Comparison of ENCODE assay signal across 8 cellular contexts in genomic region chr20:49484180-49485140, GRCh38. TPM values are rescaled to one million over a fixed set of nuclear protein-coding genes. Genes with fewer than 3 reads are reported as not detected.
DNase-seq lines count a peak whose midpoint lies in the region; ATAC-seq, FAIRE-seq and TF ChIP-seq lines count a peak whose summit lies in the region.

No MANE protein-coding gene starts in this region.

- H3K4me1 ChIP-seq in astrocyte (ENCODE audit: insufficient read depth, low read length), result peaks cover 3% of the 10 kb centered on the region

- peak; percentile 63 for TF ChIP-seq CTCF in GM10248 (IDR thresholded peaks at IDR 0.05; ENCODE audit: control extremely low read depth, extremely low read depth, low read depth, missing control alignments)
- peak; percentile 31 for TF ChIP-seq CTCF in astrocyte (IDR thresholded peaks at IDR 0.05; ENCODE audit: insufficient read depth, low read depth, low read length)

- peak overlapping the region; percentile 56 for H3K27ac Mint-ChIP-seq in T-helper 1 cell treated with Interleukin-12 subunit alpha and Interleukin-12 subunit beta and Interleukin-4 antibody, amounts not matched to agents 30 μg/mL and 1 μg/mL, for 36 hours
- no peak overlapping the region for H3K27ac Mint-ChIP-seq in astrocyte (ENCODE audit: unreplicated experiment)

- no peaks in the 10 kb centered on the region for H3K36me3 ChIP-seq in astrocyte (ENCODE audit: insufficient read depth, low read length)

- peaks cover 5% of the 10 kb centered on the region for H3K4me1 Mint-ChIP-seq in T-helper 1 cell treated with Interleukin-12 subunit alpha and Interleukin-12 subunit beta and Interleukin-4 antibody, amounts not matched to agents 30 μg/mL and 1 μg/mL, for 36 hours (ENCODE audit: low read depth)
- H3K4me1 Mint-ChIP-seq in astrocyte (ENCODE audit: low read depth, unreplicated experiment), result no peaks in the 10 kb centered on the region

- POLR2A ChIA-PET in GM10248 (lab: Yijun Ruan, JAX), result no interaction called here

- CTCF ChIA-PET in GM10248 (lab: Yijun Ruan, JAX), result interaction anchor here (0.8 to 2.3 kb wide), 12 partner anchors 9 to 237 kb away, joined by 3 to 13 read pairs (median 4); no protein-coding TSS in a partner anchor

- DNase-seq in GM10248 (ENCODE audit: extremely low spot score) (peak; percentile 77), NCI-H128 (lab: John Stamatoyannopoulos, UW; ENCODE audit: unreplicated experiment) (peak; percentile 86), astrocyte (ENCODE audit: low read depth) (peak; percentile 46), hepatic stellate cell (ENCODE audit: low spot score) (peak; percentile 66), putamen (ENCODE audit: low spot score) (peak; percentile 69)

- no peaks in the 10 kb centered on the region for H4K20me1 ChIP-seq in astrocyte (ENCODE audit: insufficient read depth, low read length)

- FAIRE-seq in astrocyte (lab: Jason Lieb, UNC), result no peak

- no peaks in the 10 kb centered on the region for H3K79me2 ChIP-seq in astrocyte (ENCODE audit: insufficient read depth, low read length)

- H3K4me3 Mint-ChIP-seq in T-helper 1 cell treated with Interleukin-12 subunit alpha and Interleukin-12 subunit beta and Interleukin-4 antibody, amounts not matched to agents 30 μg/mL and 1 μg/mL, for 36 hours, result peak overlapping the region; percentile 88
- peak overlapping the region; percentile 82 for H3K4me3 Mint-ChIP-seq in astrocyte (ENCODE audit: unreplicated experiment)

- no peaks in the 10 kb centered on the region for H3K36me3 Mint-ChIP-seq in T-helper 1 cell treated with Interleukin-12 subunit alpha and Interleukin-12 subunit beta and Interleukin-4 antibody, amounts not matched to agents 30 μg/mL and 1 μg/mL, for 36 hours (ENCODE audit: low read depth)
- H3K36me3 Mint-ChIP-seq in astrocyte (ENCODE audit: low read depth, unreplicated experiment), result no peaks in the 10 kb centered on the region

- ATAC-seq in GM21381 (IDR thresholded peaks at IDR 0.05; ENCODE audit: unreplicated experiment) (no peak), GM18519 (IDR thresholded peaks at IDR 0.05; ENCODE audit: low FRiP score, unreplicated experiment) (no peak)

- H3K9me3 ChIP-seq in astrocyte (ENCODE audit: insufficient read depth, low read depth, low read length), result no peaks in the 10 kb centered on the region

- H3K27me3 ChIP-seq in astrocyte (ENCODE audit: insufficient read depth, low read length), result peaks cover 39% of the 10 kb centered on the region

- peak overlapping the region; percentile 84 for H2AFZ ChIP-seq in astrocyte (ENCODE audit: low read depth, low read length)

- peaks cover 3% of the 10 kb centered on the region for H3K9me3 Mint-ChIP-seq in T-helper 1 cell treated with Interleukin-12 subunit alpha and Interleukin-12 subunit beta and Interleukin-4 antibody, amounts not matched to agents 30 μg/mL and 1 μg/mL, for 36 hours
- no peaks in the 10 kb centered on the region for H3K9me3 Mint-ChIP-seq in astrocyte (ENCODE audit: unreplicated experiment)

- no peak overlapping the region for H3K27ac ChIP-seq in astrocyte (ENCODE audit: low read depth, low read length)

- peak overlapping the region; percentile 61 for H3K4me3 ChIP-seq in astrocyte (ENCODE audit: insufficient read depth, low read depth, low read length)

- no peak overlapping the region for H3K9ac ChIP-seq in astrocyte (ENCODE audit: low read length)

- peak overlapping the region; percentile 98 for H3K4me2 ChIP-seq in astrocyte (ENCODE audit: low read length)

- H3K27me3 Mint-ChIP-seq in T-helper 1 cell treated with Interleukin-12 subunit alpha and Interleukin-12 subunit beta and Interleukin-4 antibody, amounts not matched to agents 30 μg/mL and 1 μg/mL, for 36 hours (ENCODE audit: low read depth), result peaks cover 67% of the 10 kb centered on the region
- H3K27me3 Mint-ChIP-seq in astrocyte (ENCODE audit: low read depth, unreplicated experiment), result peaks cover 66% of the 10 kb centered on the region

RNA-seq across cellular contexts. Expression of gene KCNB1, which starts 2.0 kb away (rescaled TPM):
- 0.38 and 0.48 TPM in 2 replicates for total RNA-seq in astrocyte
